Comparison of ENCODE assay signal across 8 cellular contexts in genomic region chr14:24212924-24213865, GRCh38. TPM values are rescaled to one million over a fixed set of nuclear protein-coding genes. Genes with fewer than 3 reads are reported as not detected.
A peak's percentile ranks its signal among the peaks of the same experiment; 100 is the strongest.
DNase-seq lines count a peak whose midpoint lies in the region; ATAC-seq lines count a peak whose summit lies in the region.

TSS of gene CHMP4A (minus strand) at chr14:24213488. CDS start at chr14:24213439, 49 bp downstream.

- peak within 1 kb of the TSS; percentile 95 for H4K91ac ChIP-seq in mesenchymal stem cell (ENCODE audit: low read length)

- peak within 1 kb of the TSS; percentile 78 for H2BK120ac ChIP-seq in mesenchymal stem cell (ENCODE audit: low read depth, low read length)

- H3K9me3 Mint-ChIP-seq in activated CD8-positive, alpha-beta memory T cell treated with anti-CD3 and anti-CD28 coated beads, Interleukin-2, amount 10 ng/mL, durations not matched to agents 7 days and 5 days (ENCODE audit: low read depth) = no peaks in the 10 kb centered on the region

- H3K36me3 ChIP-seq in NT2/D1 (ENCODE audit: insufficient read depth, insufficient read length, low read length) (peaks cover 55% of the 10 kb centered on the region), endocrine pancreas (ENCODE audit: control insufficient read depth, insufficient read depth, low read length) (no peaks in the 10 kb centered on the region), mesenchymal stem cell (ENCODE audit: control insufficient read depth in 1 of 2, insufficient read depth in 2 of 2, low read depth in 1 of 2, low read length in 2 of 2) (peaks cover 26 to 62% of the 10 kb centered on the region in 2 experiments)

- no peak within 1 kb of the TSS for H2BK12ac ChIP-seq in mesenchymal stem cell (ENCODE audit: low read length in 2 of 2)

- peak within 1 kb of the TSS; percentile 81 to 87 for H3K4ac ChIP-seq in mesenchymal stem cell (ENCODE audit: low read depth in 1 of 2, low read length in 2 of 2)

- peaks cover 39% of the 10 kb centered on the region for H3K36me3 Mint-ChIP-seq in activated CD8-positive, alpha-beta memory T cell treated with anti-CD3 and anti-CD28 coated beads, Interleukin-2, amount 10 ng/mL, durations not matched to agents 7 days and 5 days

- H3K27ac Mint-ChIP-seq in activated CD8-positive, alpha-beta memory T cell treated with anti-CD3 and anti-CD28 coated beads, Interleukin-2, amount 10 ng/mL, durations not matched to agents 7 days and 5 days = peak within 1 kb of the TSS; percentile 99

- H3K9me3 ChIP-seq in NT2/D1 (ENCODE audit: insufficient read depth, low read length) (no peaks in the 10 kb centered on the region), endocrine pancreas (ENCODE audit: control insufficient read depth, low read length) (no peaks in the 10 kb centered on the region), mesenchymal stem cell (ENCODE audit: control insufficient read depth, low read length) (no peaks in the 10 kb centered on the region)

- peak within 1 kb of the TSS; percentile 47 for H2AFZ ChIP-seq in mesenchymal stem cell (ENCODE audit: low read depth, low read length)

- CTCF ChIA-PET in activated CD8-positive, alpha-beta memory T cell treated with anti-CD3 and anti-CD28 coated beads, Interleukin-2, amount 10 ng/mL, durations not matched to agents 7 days and 5 days (lab: Charles Lee) = interaction anchor here (0.5 to 5.8 kb wide), 16 partner anchors 11 to 218 kb away, joined by 3 to 48 read pairs (median 6); partner anchors contain the start of genes CIDEB, DHRS1, IPO4 and IRF9

- DNase-seq in COR-L47 (lab: John Stamatoyannopoulos, UW) (peak; percentile 95), HUDEP-2 (lab: John Stamatoyannopoulos, UW; ENCODE audit: unreplicated experiment in 76 of 76) (peak in 75 of 76 experiments; percentile 41 to 97 (median 94)), NT2/D1 (ENCODE audit: low read depth, low spot score) (peak; percentile 90), mesenchymal stem cell (peak; percentile 99)
- peak; percentile 99 for DNase-seq in activated CD8-positive, alpha-beta memory T cell treated with anti-CD3 and anti-CD28 coated beads, Interleukin-2, amount 10 ng/mL, durations not matched to agents 7 days and 5 days
- peak; percentile 91 for DNase-seq in stimulated activated CD8-positive, alpha-beta memory T cell treated with anti-CD3 and anti-CD28 coated beads, Interleukin-12 subunit alpha, Interleukin-12 subunit beta, amount 100 ng/mL, for 4 hours (ENCODE audit: low read depth)

- peak within 1 kb of the TSS; percentile 76 for H2BK5ac ChIP-seq in mesenchymal stem cell (ENCODE audit: low read depth, low read length, poor library complexity, severe bottlenecking)

- peaks cover 49% of the 10 kb centered on the region for H3K4me1 Mint-ChIP-seq in activated CD8-positive, alpha-beta memory T cell treated with anti-CD3 and anti-CD28 coated beads, Interleukin-2, amount 10 ng/mL, durations not matched to agents 7 days and 5 days

- H3K27me3 Mint-ChIP-seq in activated CD8-positive, alpha-beta memory T cell treated with anti-CD3 and anti-CD28 coated beads, Interleukin-2, amount 10 ng/mL, durations not matched to agents 7 days and 5 days = no peaks in the 10 kb centered on the region

- no peaks in the 10 kb centered on the region for H3K4me1 ChIP-seq in NT2/D1 (ENCODE audit: insufficient read depth, insufficient read length)
- H3K4me1 ChIP-seq in endocrine pancreas (ENCODE audit: control insufficient read depth, insufficient read depth, low read length) = no peaks in the 10 kb centered on the region
- peaks cover 15% of the 10 kb centered on the region for H3K4me1 ChIP-seq in mesenchymal stem cell (ENCODE audit: control insufficient read depth, insufficient read depth, low read depth, low read length)

- H2BK15ac ChIP-seq in mesenchymal stem cell (ENCODE audit: low read depth, poor library complexity, severe bottlenecking) = peak within 1 kb of the TSS; percentile 56

- H3K79me1 ChIP-seq in mesenchymal stem cell (replicated peaks; ENCODE audit: low read length, poor library complexity, severe bottlenecking) = peaks cover 23% of the 10 kb centered on the region

- peak within 1 kb of the TSS; percentile 63 for H2AK5ac ChIP-seq in mesenchymal stem cell (ENCODE audit: low read length, severe bottlenecking)

- H4K8ac ChIP-seq in mesenchymal stem cell (ENCODE audit: low read length) = peak within 1 kb of the TSS; percentile 97

- H3K18ac ChIP-seq in mesenchymal stem cell (ENCODE audit: low read depth in 1 of 2, low read length in 2 of 2) = peak within 1 kb of the TSS; percentile 93 to 99

- no peaks in the 10 kb centered on the region for H3K27me3 ChIP-seq in NT2/D1 (ENCODE audit: insufficient read depth, insufficient read length)
- no peaks in the 10 kb centered on the region for H3K27me3 ChIP-seq in endocrine pancreas (ENCODE audit: control insufficient read depth, insufficient read depth, low read length)
- H3K27me3 ChIP-seq in mesenchymal stem cell (ENCODE audit: control insufficient read depth in 1 of 2, insufficient read depth in 1 of 2, low read length in 2 of 2) = no peaks in the 10 kb centered on the region

- H3K4me3 ChIP-seq in NT2/D1 (ENCODE audit: insufficient read length, low read depth) (peak within 1 kb of the TSS; percentile 88), endocrine pancreas (ENCODE audit: control insufficient read depth, insufficient read depth, low read length) (peak within 1 kb of the TSS; percentile 62), mesenchymal stem cell (ENCODE audit: insufficient read depth in 1 of 2, low read depth in 1 of 2, low read length in 2 of 2) (peak within 1 kb of the TSS; percentile 86 to 88)

- peak within 1 kb of the TSS; percentile 93 for H3K9ac ChIP-seq in NT2/D1 (ENCODE audit: insufficient read length, low read depth)
- H3K9ac ChIP-seq in endocrine pancreas (ENCODE audit: control insufficient read depth, insufficient read depth, low read length) = peak within 1 kb of the TSS; percentile 91
- peak within 1 kb of the TSS; percentile 96 for H3K9ac ChIP-seq in mesenchymal stem cell (ENCODE audit: low read length)

- under 1% methylated on average over 42 of the region's 53 CpGs for WGBS in mesenchymal stem cell

- peak within 1 kb of the TSS; percentile 59 for H3K4me2 ChIP-seq in mesenchymal stem cell (ENCODE audit: low read length, poor library complexity, severe bottlenecking)

- H3K4me3 Mint-ChIP-seq in activated CD8-positive, alpha-beta memory T cell treated with anti-CD3 and anti-CD28 coated beads, Interleukin-2, amount 10 ng/mL, durations not matched to agents 7 days and 5 days = peak within 1 kb of the TSS; percentile 99

- ATAC-seq in GM21381 (IDR thresholded peaks at IDR 0.05; ENCODE audit: unreplicated experiment) = peak; percentile 80
- peak; percentile 85 for ATAC-seq in activated CD8-positive, alpha-beta memory T cell treated with anti-CD3 and anti-CD28 coated beads, Interleukin-2, amount 10 ng/mL, durations not matched to agents 7 days and 5 days

- H3K14ac ChIP-seq in mesenchymal stem cell (ENCODE audit: low read length in 2 of 2) = no peak within 1 kb of the TSS

- H3K27ac ChIP-seq in mesenchymal stem cell (ENCODE audit: low read length, poor library complexity, severe bottlenecking) = peak within 1 kb of the TSS; percentile 97

- H3K23ac ChIP-seq in mesenchymal stem cell (ENCODE audit: low read length in 2 of 2) = peak within 1 kb of the TSS in 1 of 2 experiments; percentile 26

RNA-seq across cellular contexts. Expression of gene CHMP4A, which starts in this region (rescaled TPM):
- 10 to 100 TPM; 80.5 to 82.5 TPM for total RNA-seq in activated CD8-positive, alpha-beta memory T cell treated with anti-CD3 and anti-CD28 coated beads, Interleukin-2, amount 10 ng/mL, durations not matched to agents 7 days and 5 days
- 40.1 TPM for polyA plus RNA-seq in mesenchymal stem cell (2013, experiment 1 of 2)
- 38.0 TPM for polyA plus RNA-seq in mesenchymal stem cell (2013, experiment 2 of 2)

Comparison
In these comparisons a context has a peak if more than half of its experiments do, and no peak if none do; other contexts are left out.
1. Peak in every context shown above with its lines: DNase-seq, ATAC-seq, H3K4me3 ChIP-seq and H3K27ac ChIP-seq.